In the genomic region with DNA sequence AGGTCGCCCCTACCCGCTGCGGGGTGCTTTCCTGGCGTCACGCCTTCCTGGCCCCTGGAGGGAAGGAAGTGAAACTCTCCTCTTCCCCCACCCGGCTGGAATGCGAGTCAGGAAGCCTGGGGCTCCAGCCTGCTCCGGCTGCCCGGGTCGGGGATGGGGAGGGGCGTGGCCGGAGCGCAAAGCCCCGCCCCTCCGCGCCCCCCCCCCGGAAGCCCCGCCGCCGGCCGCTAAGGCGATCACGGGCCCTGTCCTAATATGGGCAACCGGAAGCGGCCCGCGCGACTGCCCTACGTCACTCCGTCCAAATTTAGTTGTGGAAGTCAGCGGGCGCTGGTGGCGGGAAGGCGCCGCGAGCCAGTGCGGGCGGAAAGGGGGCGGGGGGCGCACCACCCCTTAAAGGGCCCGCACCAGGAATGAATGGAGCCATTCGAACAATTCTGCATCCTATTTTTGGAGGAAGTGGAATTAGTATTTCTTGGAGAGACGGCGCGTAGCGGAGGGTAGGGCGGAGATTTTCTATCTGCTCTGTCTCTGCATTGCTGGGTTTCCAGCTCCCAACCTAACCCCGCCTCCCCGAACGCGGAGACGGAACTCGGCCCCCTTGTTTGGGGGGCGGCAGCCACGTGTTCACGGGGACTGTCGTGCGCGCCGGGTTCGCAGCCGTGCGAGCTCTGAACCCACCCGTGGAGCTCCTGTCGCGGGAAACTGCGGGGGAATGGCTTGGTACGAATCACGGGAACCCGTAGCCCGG, we compare ENCODE assay signal across 8 cellular contexts. TPM values are rescaled to one million over a fixed set of nuclear protein-coding genes. Genes with fewer than 3 reads are reported as not detected.
DNase-seq lines count a peak whose midpoint lies in the region; ATAC-seq and TF ChIP-seq lines count a peak whose summit lies in the region.

No MANE protein-coding gene starts in this region.

- peak; percentile 98 for TF ChIP-seq POLR2A in ovary (IDR thresholded peaks at IDR 0.05)

- TF ChIP-seq CTCF in SU-DHL-6 (IDR thresholded peaks at IDR 0.05; ENCODE audit: insufficient read depth, low read length, poor library complexity, severe bottlenecking) (no peak), ovary (IDR thresholded peaks at IDR 0.05) (peak in 1 of 3 donors; percentile 40), thoracic aorta (IDR thresholded peaks at IDR 0.05) (peak; percentile 15)

- H3K9ac ChIP-seq in SU-DHL-6 (ENCODE audit: low read length): peak overlapping the region; percentile 91

- POLR2A ChIA-PET in activated naive CD8-positive, alpha-beta T cell treated with anti-CD3 and anti-CD28 coated beads, Interleukin-2, amount 10 ng/mL, durations not matched to agents 7 days and 5 days (lab: Charles Lee): interaction anchor here (0.6 to 2.2 kb wide), 29 partner anchors 14 to 855 kb away, joined by 3 to 216 read pairs (median 4); partner anchors contain the start of genes NACC1, RFX1 and TRMT1

- H3K36me3 Mint-ChIP-seq in activated naive CD8-positive, alpha-beta T cell treated with anti-CD3 and anti-CD28 coated beads, Interleukin-2, amount 10 ng/mL, durations not matched to agents 7 days and 5 days: peaks cover 23% of the 10 kb centered on the region

- H3K27ac Mint-ChIP-seq in activated naive CD8-positive, alpha-beta T cell treated with anti-CD3 and anti-CD28 coated beads, Interleukin-2, amount 10 ng/mL, durations not matched to agents 7 days and 5 days: peak overlapping the region; percentile 100

- no peaks in the 10 kb centered on the region for H3K27me3 Mint-ChIP-seq in activated naive CD8-positive, alpha-beta T cell treated with anti-CD3 and anti-CD28 coated beads, Interleukin-2, amount 10 ng/mL, durations not matched to agents 7 days and 5 days

- H3K9me3 ChIP-seq in SU-DHL-6 (ENCODE audit: insufficient read depth, low read length) (no peaks in the 10 kb centered on the region), ovary (no peaks in the 10 kb centered on the region), thoracic aorta (no peaks in the 10 kb centered on the region)

- H3K4me2 ChIP-seq in SU-DHL-6 (ENCODE audit: low read depth, low read length, poor library complexity, severe bottlenecking): peak overlapping the region; percentile 97

- no peaks in the 10 kb centered on the region; the same call in 1 of the 2 replicates for H4K20me1 ChIP-seq in SU-DHL-6 (ENCODE audit: low read depth, low read length)

- H3K4me1 Mint-ChIP-seq in activated naive CD8-positive, alpha-beta T cell treated with anti-CD3 and anti-CD28 coated beads, Interleukin-2, amount 10 ng/mL, durations not matched to agents 7 days and 5 days: peaks cover 22% of the 10 kb centered on the region

- no peaks in the 10 kb centered on the region for H3K9me2 ChIP-seq in SU-DHL-6 (replicated peaks; ENCODE audit: insufficient read depth, low read length)

- peaks cover 27% of the 10 kb centered on the region for H3F3A ChIP-seq in SU-DHL-6 (ENCODE audit: insufficient read depth)

- H3K27me3 ChIP-seq in SU-DHL-6 (ENCODE audit: low read length) (no peaks in the 10 kb centered on the region), ovary (no peaks in the 10 kb centered on the region), thoracic aorta (replicated peaks; ENCODE audit: insufficient read depth) (no peaks in the 10 kb centered on the region)

- peaks cover 19% of the 10 kb centered on the region for H3K79me2 ChIP-seq in SU-DHL-6 (ENCODE audit: insufficient read depth, low read length)

- peak; percentile 78 for TF ChIP-seq EP300 in ovary (IDR thresholded peaks at IDR 0.05)

- no peaks in the 10 kb centered on the region for H3K9me3 Mint-ChIP-seq in activated naive CD8-positive, alpha-beta T cell treated with anti-CD3 and anti-CD28 coated beads, Interleukin-2, amount 10 ng/mL, durations not matched to agents 7 days and 5 days

- H3K27ac ChIP-seq in SU-DHL-6 (ENCODE audit: low read depth, low read length): peak overlapping the region; percentile 90
- peak overlapping the region; percentile 94 to 96 for H3K27ac ChIP-seq in ovary
- H3K27ac ChIP-seq in thoracic aorta: peak overlapping the region; percentile 100

- H3K4me3 ChIP-seq in SU-DHL-6 (ENCODE audit: insufficient read depth, low read length, poor library complexity, severe bottlenecking): peak overlapping the region; percentile 75
- peak overlapping the region; percentile 87 for H3K4me3 ChIP-seq in ovary
- peak overlapping the region; percentile 100 for H3K4me3 ChIP-seq in thoracic aorta

- peak overlapping the region; percentile 98 for H3K4me3 Mint-ChIP-seq in activated naive CD8-positive, alpha-beta T cell treated with anti-CD3 and anti-CD28 coated beads, Interleukin-2, amount 10 ng/mL, durations not matched to agents 7 days and 5 days

- 0 to 1% (median 0%) methylated on average over 54 to 70 of the region's 71 CpGs for WGBS in ovary, 3 donors

- ATAC-seq in HG02610 (IDR thresholded peaks at IDR 0.05; ENCODE audit: unreplicated experiment) (peak; percentile 37), thoracic aorta (ENCODE audit: insufficient number of reproducible peaks, low FRiP score, low read depth) (peak; percentile 51)
- ATAC-seq in activated naive CD8-positive, alpha-beta T cell treated with anti-CD3 and anti-CD28 coated beads, Interleukin-2, amount 10 ng/mL, durations not matched to agents 7 days and 5 days (ENCODE audit: low read depth): peak; percentile 48

- H3K4me1 ChIP-seq in ovary (ENCODE audit: insufficient read depth) (peaks cover 9% of the 10 kb centered on the region), thoracic aorta (ENCODE audit: control insufficient read depth in 1 of 2, low read depth in 2 of 2) (peaks cover 20 to 36% of the 10 kb centered on the region in 2 donors)

- peak overlapping the region; percentile 63 for H2AFZ ChIP-seq in SU-DHL-6 (ENCODE audit: low read depth, low read length, severe bottlenecking)

- peak; percentile 91 for DNase-seq in GF-D8 (lab: John Stamatoyannopoulos, UW)
- DNase-seq in NCI-H1417 treated with DMSO at 0.1 percent for 48 hours (lab: John Stamatoyannopoulos, UW): peak; percentile 94
- peak; percentile 94 for DNase-seq in activated naive CD8-positive, alpha-beta T cell treated with anti-CD3 and anti-CD28 coated beads, Interleukin-2, amount 10 ng/mL, durations not matched to agents 7 days and 5 days
- DNase-seq in head of caudate nucleus: peak; percentile 93 to 99 (median 98)
- peak; percentile 97 to 98 (median 98) for DNase-seq in ovary
- peak; percentile 89 for DNase-seq in thoracic aorta (ENCODE audit: low spot score)

- H3K36me3 ChIP-seq in SU-DHL-6 (ENCODE audit: low read length) (no peaks in the 10 kb centered on the region; the same call in 1 of the 2 replicates), ovary (no peaks in the 10 kb centered on the region), thoracic aorta (no peaks in the 10 kb centered on the region)

- intact Hi-C loops in head of caudate nucleus (cut with DNase I) (loop anchor here (2.0 kb wide), 1 partner anchor 35 kb away; the partner anchor contains the start of gene TRMT1), ovary (cut with DNase I) (loop anchor here in 1 of 4 donors (5.0 kb wide), 1 partner anchor 54 kb away; no protein-coding TSS in a partner anchor)

RNA-seq across cellular contexts. Expression of gene IER2, which starts 1.6 kb away (rescaled TPM):
- total RNA-seq in activated naive CD8-positive, alpha-beta T cell treated with anti-CD3 and anti-CD28 coated beads, Interleukin-2, amount 10 ng/mL, durations not matched to agents 7 days and 5 days: 100 to 1,000 TPM; 167 to 178 TPM
- total RNA-seq in ovary: 100 to 1,000 TPM in 3 of 7 donors, 10 to 100 TPM in 4; 55.3 to 301 (median 82.8) TPM
- polyA plus RNA-seq in ovary: 10 to 100 TPM; 47.4 to 64.4 TPM
- 100 to 1,000 TPM; 125 to 440 TPM for total RNA-seq in thoracic aorta

RNA-seq across cellular contexts. Expression of gene STX10, which starts 1.6 kb away (rescaled TPM):
- total RNA-seq in activated naive CD8-positive, alpha-beta T cell treated with anti-CD3 and anti-CD28 coated beads, Interleukin-2, amount 10 ng/mL, durations not matched to agents 7 days and 5 days: 10 to 100 TPM; 67.1 to 69.9 TPM
- total RNA-seq in ovary (10 to 100 TPM; 36.5 to 54.8 (median 43.0) TPM), thoracic aorta (10 to 100 TPM; 30.8 to 83.4 TPM)
- polyA plus RNA-seq in ovary: 10 to 100 TPM; 15.3 to 57.8 TPM

RNA-seq across cellular contexts. Expression of gene NACC1, which starts 33.7 kb away (rescaled TPM):
- 10 to 100 TPM; 56.3 to 57.2 TPM for total RNA-seq in activated naive CD8-positive, alpha-beta T cell treated with anti-CD3 and anti-CD28 coated beads, Interleukin-2, amount 10 ng/mL, durations not matched to agents 7 days and 5 days
- total RNA-seq in ovary (10 to 100 TPM in 6 of 7 donors, 1 to 10 TPM in 1; 5.1 to 31.4 (median 21.8) TPM), thoracic aorta (10 to 100 TPM; 27.2 to 28.8 TPM)
- polyA plus RNA-seq in ovary: 10 to 100 TPM in 1 of 2 donors, 1 to 10 TPM in 1; 3.2 to 14.8 TPM

RNA-seq across cellular contexts. Expression of gene TRMT1, which starts 35.2 kb away (rescaled TPM):
- total RNA-seq in activated naive CD8-positive, alpha-beta T cell treated with anti-CD3 and anti-CD28 coated beads, Interleukin-2, amount 10 ng/mL, durations not matched to agents 7 days and 5 days: 10 to 100 TPM; 54.3 to 55.8 TPM
- total RNA-seq in ovary (10 to 100 TPM; 23.6 to 54.8 (median 38.7) TPM), thoracic aorta (10 to 100 TPM; 35.3 to 52.3 TPM)
- polyA plus RNA-seq in ovary: 10 to 100 TPM in 1 of 2 donors, 1 to 10 TPM in 1; 7.6 to 37.2 TPM

RNA-seq across cellular contexts. Expression of gene LYL1, which starts 49.1 kb away (rescaled TPM):
- total RNA-seq in activated naive CD8-positive, alpha-beta T cell treated with anti-CD3 and anti-CD28 coated beads, Interleukin-2, amount 10 ng/mL, durations not matched to agents 7 days and 5 days: 1 to 10 TPM; 3.7 TPM
- total RNA-seq in ovary: 1 to 10 TPM; 2.9 to 7.4 (median 6.7) TPM
- 1 to 10 TPM in 1 of 2 donors, under 1 TPM in 1; 0.90 to 5.0 TPM for polyA plus RNA-seq in ovary
- 10 to 100 TPM; 10.6 to 36.1 TPM for total RNA-seq in thoracic aorta

Comparison
In these comparisons a context has a peak if more than half of its experiments do, and no peak if none do; other contexts are left out.
1. Peak in every context shown above with its lines: DNase-seq, ATAC-seq, H3K4me3 ChIP-seq and H3K27ac ChIP-seq.